Comparison of ENCODE assay signal across 27 cellular contexts in the genomic region with DNA sequence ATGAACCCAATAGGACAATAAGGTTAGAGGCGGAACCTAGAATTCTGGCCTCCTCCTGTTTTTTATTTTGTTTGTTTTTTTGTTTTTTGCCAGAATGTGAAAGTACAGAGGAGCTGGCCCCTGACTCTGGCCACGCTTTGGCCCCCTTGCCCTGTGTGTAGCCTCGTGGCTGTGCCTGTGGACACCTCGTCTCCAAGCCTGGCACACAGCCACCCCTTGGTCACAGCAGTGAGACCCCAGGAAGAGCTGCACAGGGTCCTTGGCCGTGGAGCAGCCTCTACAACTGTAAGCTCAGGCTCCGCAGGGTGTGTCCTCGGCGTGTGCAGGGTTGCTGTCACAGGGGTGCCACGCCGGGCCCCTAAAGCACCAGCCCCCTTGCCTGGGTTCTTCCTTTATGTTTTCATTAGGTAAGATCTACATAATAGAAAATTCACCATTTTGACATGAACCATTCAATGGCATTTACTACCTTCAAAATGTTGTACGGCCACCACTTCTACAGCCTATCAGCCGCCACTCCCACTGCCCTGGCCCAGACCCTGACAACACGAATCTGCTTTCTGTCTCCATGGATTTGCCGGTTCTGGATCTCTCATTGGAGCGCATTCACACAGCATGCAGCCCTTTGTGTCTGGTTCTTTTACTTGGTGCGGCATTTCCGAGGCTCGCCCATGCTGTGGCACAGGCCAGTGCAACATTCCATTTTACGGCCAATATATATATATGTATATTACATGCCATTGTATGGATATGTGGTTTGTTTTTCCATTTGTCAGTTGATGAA. TPM values are rescaled to one million over a fixed set of nuclear protein-coding genes. Genes with fewer than 3 reads are reported as not detected.
A peak's percentile ranks its signal among the peaks of the same experiment; 100 is the strongest.
DNase-seq lines count a peak whose midpoint lies in the region; ATAC-seq and TF ChIP-seq lines count a peak whose summit lies in the region.
"Had no signal": no experiment of that assay in that cellular context is flagged by ENCODE, and none has a peak within 500 bp of the region (broad histone marks: within the 10 kb centered on the region; RNA-seq: fewer than 3 reads in every experiment).

No MANE protein-coding gene starts in this region.

- intact Hi-C loops in activated B cell treated with CpG ODN at 0.5 μM for 24 hours (cut with micrococcal nuclease), result loop anchor here (5.0 kb wide), 2 partner anchors 52 to 103 kb away; a partner anchor contains a TSS
- intact Hi-C loops in stomach (cut with DNase I; ENCODE audit: low total_unique reads), result no loop called here

- ATAC-seq in activated B cell treated with CpG ODN at 0.5 μM for 24 hours (ENCODE audit: low read depth), result no peak
- ATAC-seq: left colon had no signal

- H3K36me3 Mint-ChIP-seq in activated B cell treated with CpG ODN at 0.5 μM for 24 hours (ENCODE audit: low read depth), result peaks cover 24% of the 10 kb centered on the region

- no peaks in the 10 kb centered on the region for H3K36me3 ChIP-seq in muscle layer of duodenum (ENCODE audit: control insufficient read depth in 1 of 2, insufficient read depth in 2 of 2, low read length in 2 of 2)
- no peaks in the 10 kb centered on the region for H3K36me3 ChIP-seq in stomach
- H3K36me3 ChIP-seq: prostate gland, thyroid gland had no signal

- H3K4me3 ChIP-seq in muscle layer of duodenum (ENCODE audit: low read depth in 1 of 2, low read length in 2 of 2) (no peak overlapping the region), stomach (no peak overlapping the region)
- H3K4me3 ChIP-seq: prostate gland, skin epidermis, thyroid gland had no signal

- H3K27ac Mint-ChIP-seq in activated B cell treated with CpG ODN at 0.5 μM for 24 hours, result no peak overlapping the region

- no peak overlapping the region for H3K4me3 Mint-ChIP-seq in activated B cell treated with CpG ODN at 0.5 μM for 24 hours

- H3K9me3 ChIP-seq in muscle layer of duodenum (ENCODE audit: control insufficient read depth in 1 of 2, low read length in 2 of 2) (no peaks in the 10 kb centered on the region), stomach (no peaks in the 10 kb centered on the region)
- H3K9me3 ChIP-seq: Caco-2, prostate gland, SK-N-SH, thyroid gland had no signal

- H3K4me1 ChIP-seq in muscle layer of duodenum (ENCODE audit: control insufficient read depth in 1 of 2, insufficient read depth in 2 of 2, low read length in 2 of 2) (peaks cover 0 to 31% of the 10 kb centered on the region in 2 donors), stomach (peaks cover 1 to 31% (median 20%) of the 10 kb centered on the region in 4 donors)
- H3K4me1 ChIP-seq: prostate gland, thyroid gland had no signal

- no peaks in the 10 kb centered on the region for H3K9me3 Mint-ChIP-seq in activated B cell treated with CpG ODN at 0.5 μM for 24 hours

- TF ChIP-seq CTCF in activated B cell treated with CpG ODN at 0.5 μM for 24 hours (IDR thresholded peaks at IDR 0.05) (no peak), stomach (IDR thresholded peaks at IDR 0.05) (no peak), GM10266 (IDR thresholded peaks at IDR 0.05; ENCODE audit: control insufficient read depth, insufficient read depth, low read depth, missing control alignments) (no peak)

- H3K27me3 Mint-ChIP-seq in activated B cell treated with CpG ODN at 0.5 μM for 24 hours, result no peaks in the 10 kb centered on the region

- no peak for TF ChIP-seq EP300 in stomach (IDR thresholded peaks at IDR 0.05)

- H3K27ac ChIP-seq in muscle layer of duodenum (ENCODE audit: low read length) (peak overlapping the region; percentile 41), stomach (peak overlapping the region in 3 of 5 donors; percentile 35 to 66 (median 51))
- H3K27ac ChIP-seq: skin epidermis, thyroid gland, VCaP had no signal

- peaks cover 64% of the 10 kb centered on the region for H3K4me1 Mint-ChIP-seq in activated B cell treated with CpG ODN at 0.5 μM for 24 hours

- no peak for TF ChIP-seq POLR2A in stomach (IDR thresholded peaks at IDR 0.05)

- CTCF ChIA-PET in activated B cell treated with CpG ODN at 0.5 μM for 24 hours (lab: Charles Lee), result no interaction called here

- DNase-seq in activated effector memory CD4-positive, alpha-beta T cell treated with anti-CD3 and anti-CD28 coated beads, Interleukin-2, amount 50 U/mL, for 16 hours, result peak; percentile 34
- no peak for DNase-seq in activated effector memory CD4-positive, alpha-beta T cell treated with Interleukin-2 at 50 U/mL for 16 hours
- DNase-seq in activated B cell treated with CpG ODN at 0.5 μM for 24 hours, result peak; percentile 8
- peak; percentile 21 for DNase-seq in stomach
- DNase-seq in NCI-H1436 (lab: John Stamatoyannopoulos, UW), result no peak
- DNase-seq in Ammon's horn (ENCODE audit: low spot score), result no peak
- DNase-seq in GM10266 (ENCODE audit: extremely low spot score), result no peak
- DNase-seq: activated gamma-delta T cell treated with Interleukin-2 at 50 U/mL for 16 hours; AML-193; dermis blood vessel endothelial cell; IMR-90; left colon; NCI-H1417 treated with DMSO at 0.1 percent for 48 hours; NCI-H526; SK-N-SH; stimulated activated CD4-positive, alpha-beta T cell treated with anti-CD3 and anti-CD28 coated beads, Interleukin-2, amount 100 ng/mL, for 24 hours; stimulated activated naive CD4-positive, alpha-beta T cell; thyroid gland had no signal

- H3K27me3 ChIP-seq in muscle layer of duodenum (ENCODE audit: low read depth, low read length), result no peaks in the 10 kb centered on the region
- no peaks in the 10 kb centered on the region for H3K27me3 ChIP-seq in stomach
- H3K27me3 ChIP-seq: thyroid gland had no signal

- WGBS in stomach, 5 donors, result 93 to 95% (median 94%) methylated on average over 19 of the region's 19 CpGs

- POLR2A ChIA-PET in activated B cell treated with CpG ODN at 0.5 μM for 24 hours (lab: Charles Lee), result interaction anchor here (1.0 to 1.2 kb wide), 2 partner anchors 16 to 61 kb away, joined by 3 to 4 read pairs; no protein-coding TSS in a partner anchor

RNA-seq across cellular contexts. Expression of a gene that starts 51.0 kb away (rescaled TPM):
- total RNA-seq in activated B cell treated with CpG ODN at 0.5 μM for 24 hours (5.9 and 8.3 TPM in 2 replicates), stomach (1 to 10 TPM in 1 of 5 donors, under 1 TPM in 2, not detected in 2; under 0.01 to 1.4 (median 0.45) TPM)
- not detected for polyA plus RNA-seq in stomach
- total RNA-seq: bronchial epithelial cell, endothelial cell of umbilical vein, H4 had no signal
- polyA plus RNA-seq: endothelial cell of umbilical vein, neural cell had no signal

Comparison
In these comparisons a context has a peak if more than half of its experiments do, and no peak if none do; other contexts are left out.
1. DNase-seq: peak in activated effector memory CD4-positive, alpha-beta T cell treated with anti-CD3 and anti-CD28 coated beads, Interleukin-2, amount 50 U/mL, for 16 hours (single experiment), activated B cell treated with CpG ODN at 0.5 μM for 24 hours (single experiment) and stomach (single experiment); none in activated effector memory CD4-positive, alpha-beta T cell treated with Interleukin-2 at 50 U/mL for 16 hours (single experiment), NCI-H1436 (single experiment), Ammon's horn (single experiment) and GM10266 (single experiment).